ENCODE assay signal across 8 cellular contexts in the genomic region with DNA sequence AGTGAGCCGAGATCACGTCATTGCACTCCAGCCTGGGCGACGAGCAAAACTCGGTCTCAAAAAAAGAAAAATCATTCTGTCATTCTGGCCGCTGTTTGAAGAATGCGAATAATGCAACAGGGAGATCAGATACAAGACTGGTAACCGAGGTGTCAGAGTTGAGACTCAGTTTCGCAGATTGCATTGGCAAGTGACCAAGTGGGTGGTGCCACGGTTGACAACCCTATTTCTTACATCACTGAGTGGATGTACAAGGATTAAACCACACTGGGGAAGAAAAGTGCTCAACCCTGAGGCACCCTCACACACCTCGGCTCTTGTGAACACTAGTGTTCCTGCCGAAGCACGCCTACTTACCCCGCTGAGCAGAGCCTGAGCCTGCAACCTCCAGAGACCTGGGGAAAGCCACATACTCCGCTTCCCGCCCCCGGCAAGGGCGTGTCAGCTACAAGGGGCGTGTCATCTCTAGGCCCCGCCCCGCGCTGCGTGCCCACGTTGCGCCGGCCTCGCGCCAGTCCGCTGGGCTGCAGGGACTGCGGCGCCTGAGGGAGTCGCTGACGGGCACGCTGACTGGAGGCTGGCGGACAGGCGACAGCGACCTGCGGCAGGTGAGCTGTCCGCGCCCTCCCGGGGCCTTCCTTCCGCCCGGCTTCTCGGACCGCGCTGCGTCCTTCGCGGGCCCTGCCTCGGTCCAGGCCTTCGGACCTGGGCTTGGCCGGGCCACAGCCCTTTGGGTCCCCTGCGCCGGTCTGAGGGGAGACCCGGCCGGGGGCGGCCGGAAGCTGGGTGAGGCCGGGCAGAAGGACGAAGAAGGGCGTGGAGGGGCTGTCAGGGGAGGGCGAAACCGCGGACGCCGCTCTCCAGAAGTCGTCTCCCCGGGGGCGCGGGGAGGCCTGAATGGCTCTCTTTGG. TPM values are rescaled to one million over a fixed set of nuclear protein-coding genes. Genes with fewer than 3 reads are reported as not detected.
DNase-seq lines count a peak whose midpoint lies in the region; ATAC-seq and TF ChIP-seq lines count a peak whose summit lies in the region.

A gene with protein sequence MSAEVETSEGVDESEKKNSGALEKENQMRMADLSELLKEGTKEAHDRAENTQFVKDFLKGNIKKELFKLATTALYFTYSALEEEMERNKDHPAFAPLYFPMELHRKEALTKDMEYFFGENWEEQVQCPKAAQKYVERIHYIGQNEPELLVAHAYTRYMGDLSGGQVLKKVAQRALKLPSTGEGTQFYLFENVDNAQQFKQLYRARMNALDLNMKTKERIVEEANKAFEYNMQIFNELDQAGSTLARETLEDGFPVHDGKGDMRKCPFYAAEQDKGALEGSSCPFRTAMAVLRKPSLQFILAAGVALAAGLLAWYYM (plus strand): TSS at position 519 of the 911 bp plus-strand sequence. CDS start 29,127 bp downstream, outside the sequence.

- TF ChIP-seq CTCF in Caco-2 (IDR thresholded peaks at IDR 0.05; ENCODE audit: insufficient read depth in 1 of 2, low read depth in 1 of 2, low read length in 1 of 2, severe bottlenecking in 1 of 2, unreplicated experiment in 1 of 2): peak in 1 of 2 experiments; percentile 51

- H3K27me3 Mint-ChIP-seq in Caco-2 (ENCODE audit: insufficient read depth, unreplicated experiment): no peaks in the 10 kb centered on the region
- H3K27me3 Mint-ChIP-seq in activated CD8-positive, alpha-beta memory T cell treated with anti-CD3 and anti-CD28 coated beads, Interleukin-2, amount 10 ng/mL, durations not matched to agents 7 days and 5 days: no peaks in the 10 kb centered on the region

- H3K4me1 Mint-ChIP-seq in Caco-2 (ENCODE audit: low read depth, unreplicated experiment): no peaks in the 10 kb centered on the region
- peaks cover 48% of the 10 kb centered on the region for H3K4me1 Mint-ChIP-seq in activated CD8-positive, alpha-beta memory T cell treated with anti-CD3 and anti-CD28 coated beads, Interleukin-2, amount 10 ng/mL, durations not matched to agents 7 days and 5 days

- no peaks in the 10 kb centered on the region for H3K9me3 ChIP-seq in Caco-2
- no peaks in the 10 kb centered on the region for H3K9me3 ChIP-seq in endocrine pancreas (ENCODE audit: control insufficient read depth, low read length)

- intact Hi-C loops in Caco-2 (cut with micrococcal nuclease; ENCODE audit: unreplicated experiment): loop anchor here (2.0 to 5.0 kb wide), 2 partner anchors 25 to 49 kb away; partner anchors contain the start of gene DNAJA3

- H3K27ac Mint-ChIP-seq in Caco-2 (ENCODE audit: unreplicated experiment): peak within 1 kb of the TSS; percentile 94
- H3K27ac Mint-ChIP-seq in activated CD8-positive, alpha-beta memory T cell treated with anti-CD3 and anti-CD28 coated beads, Interleukin-2, amount 10 ng/mL, durations not matched to agents 7 days and 5 days: peak within 1 kb of the TSS; percentile 80

- no TSS peak for BruUV-seq in Caco-2 (replicated peaks; lab: Mats Ljungman, UMichigan)

- no peaks in the 10 kb centered on the region for H3K9me3 Mint-ChIP-seq in Caco-2 (ENCODE audit: unreplicated experiment)
- no peaks in the 10 kb centered on the region for H3K9me3 Mint-ChIP-seq in activated CD8-positive, alpha-beta memory T cell treated with anti-CD3 and anti-CD28 coated beads, Interleukin-2, amount 10 ng/mL, durations not matched to agents 7 days and 5 days (ENCODE audit: low read depth)

- peaks cover 9% of the 10 kb centered on the region for H3K36me3 Mint-ChIP-seq in Caco-2 (ENCODE audit: insufficient read depth, unreplicated experiment)
- peaks cover 14% of the 10 kb centered on the region for H3K36me3 Mint-ChIP-seq in activated CD8-positive, alpha-beta memory T cell treated with anti-CD3 and anti-CD28 coated beads, Interleukin-2, amount 10 ng/mL, durations not matched to agents 7 days and 5 days

- peak within 1 kb of the TSS; percentile 72 for H3K4me3 ChIP-seq in Caco-2 (ENCODE audit: low read depth, low read length)
- H3K4me3 ChIP-seq in endocrine pancreas (ENCODE audit: control insufficient read depth, insufficient read depth, low read length): peak within 1 kb of the TSS; percentile 31

- POLR2A ChIA-PET in Caco-2 (lab: Charles Lee): interaction anchor here (0.7 kb wide), 4 partner anchors 12 to 326 kb away, joined by 3 to 7 read pairs (median 4); partner anchors contain the start of genes CDIP1 and ROGDI

- DNase-seq in Caco-2 (peak; percentile 94 to 96), HT1080 (ENCODE audit: low read depth) (peak; percentile 91), NOMO-1 treated with dmso at 0.1 percent for 144 hours (lab: John Stamatoyannopoulos, UW; ENCODE audit: unreplicated experiment) (peak; percentile 94), mesenteric fat pad (ENCODE audit: low spot score) (peak; percentile 99)
- peak; percentile 96 for DNase-seq in activated CD8-positive, alpha-beta memory T cell treated with anti-CD3 and anti-CD28 coated beads, Interleukin-2, amount 10 ng/mL, durations not matched to agents 7 days and 5 days
- peak; percentile 82 to 89 for DNase-seq in stimulated activated CD8-positive, alpha-beta memory T cell treated with anti-CD3 and anti-CD28 coated beads, Interleukin-15, amount 100 ng/mL, for 4 hours (ENCODE audit: low read depth in 2 of 2)

- H3K36me3 ChIP-seq in Caco-2 (ENCODE audit: control insufficient read depth, insufficient read depth, low read length) (no peaks in the 10 kb centered on the region), endocrine pancreas (ENCODE audit: control insufficient read depth, insufficient read depth, low read length) (no peaks in the 10 kb centered on the region)

- H3K27me3 ChIP-seq in Caco-2 (replicated peaks; ENCODE audit: control insufficient read depth, insufficient read depth, low read length) (no peaks in the 10 kb centered on the region), endocrine pancreas (ENCODE audit: control insufficient read depth, insufficient read depth, low read length) (no peaks in the 10 kb centered on the region)

- CTCF ChIA-PET in Caco-2 (lab: Charles Lee): interaction anchor here (1.2 to 1.8 kb wide), 3 partner anchors 11 to 99 kb away, joined by 3 to 10 read pairs (median 5); no protein-coding TSS in a partner anchor
- CTCF ChIA-PET in activated CD8-positive, alpha-beta memory T cell treated with anti-CD3 and anti-CD28 coated beads, Interleukin-2, amount 10 ng/mL, durations not matched to agents 7 days and 5 days (lab: Charles Lee): interaction anchor here (0.6 to 9.4 kb wide), 19 partner anchors 9 to 167 kb away, joined by 3 to 84 read pairs (median 4); partner anchors contain the start of genes C16orf96 and CORO7

- peak within 1 kb of the TSS; percentile 93 for H3K9ac ChIP-seq in endocrine pancreas (ENCODE audit: control insufficient read depth, insufficient read depth, low read length)

- peak within 1 kb of the TSS; percentile 90 for H3K4me3 Mint-ChIP-seq in Caco-2 (ENCODE audit: unreplicated experiment)
- H3K4me3 Mint-ChIP-seq in activated CD8-positive, alpha-beta memory T cell treated with anti-CD3 and anti-CD28 coated beads, Interleukin-2, amount 10 ng/mL, durations not matched to agents 7 days and 5 days: peak within 1 kb of the TSS; percentile 92

- H3K4me1 ChIP-seq in Caco-2: peaks cover 5% of the 10 kb centered on the region
- H3K4me1 ChIP-seq in endocrine pancreas (ENCODE audit: control insufficient read depth, insufficient read depth, low read length): no peaks in the 10 kb centered on the region

- ATAC-seq in GM21360 (IDR thresholded peaks at IDR 0.05; ENCODE audit: unreplicated experiment): peak; percentile 84
- peak; percentile 82 for ATAC-seq in activated CD8-positive, alpha-beta memory T cell treated with anti-CD3 and anti-CD28 coated beads, Interleukin-2, amount 10 ng/mL, durations not matched to agents 7 days and 5 days

RNA-seq across cellular contexts. Expression of the gene that starts here (rescaled TPM):
- total RNA-seq in Caco-2 (2022) (35.7 and 36.7 TPM in 2 replicates), mesenteric fat pad (84.1 TPM)
- total RNA-seq in HT1080 (2014; rRNA removed; shearing (Covaris generic)): 84.1 and 92.2 TPM in 2 replicates
- polyA plus RNA-seq in HT1080 (2015; cell fraction: cytosol; rRNA removed): 34.6 and 43.1 TPM in 2 replicates
- 33.7 and 34.7 TPM in 2 replicates for polyA plus RNA-seq in HT1080 (2015; cell fraction: nucleus; rRNA removed)
- 100 to 1,000 TPM in 1 of 2 experiments, 10 to 100 TPM in 1; 96.5 to 103 TPM for total RNA-seq in activated CD8-positive, alpha-beta memory T cell treated with anti-CD3 and anti-CD28 coated beads, Interleukin-2, amount 10 ng/mL, durations not matched to agents 7 days and 5 days

Comparison
In these comparisons a context has a peak if more than half of its experiments do, and no peak if none do; other contexts are left out.
1. Peak in every context shown above with its lines: DNase-seq, ATAC-seq and H3K4me3 ChIP-seq.